ENCODE assay signal across 28 cellular contexts in genomic region chr12:22656835-22657234, GRCh38. TPM values are rescaled to one million over a fixed set of nuclear protein-coding genes. Genes with fewer than 3 reads are reported as not detected.
DNase-seq lines count a peak whose midpoint lies in the region; ATAC-seq and TF ChIP-seq lines count a peak whose summit lies in the region.
"Had no signal": no experiment of that assay in that cellular context is flagged by ENCODE, and none has a peak within 500 bp of the region (broad histone marks: within the 10 kb centered on the region; RNA-seq: fewer than 3 reads in every experiment).

No MANE protein-coding gene starts in this region.

- H3K4me1 ChIP-seq in hepatocyte (ENCODE audit: insufficient read depth) = no peaks in the 10 kb centered on the region
- H3K4me1 ChIP-seq: ascending aorta had no signal

- no peak for TF ChIP-seq CTCF in Calu3 (IDR thresholded peaks at IDR 0.05; ENCODE audit: unreplicated experiment)
- TF ChIP-seq CTCF in hepatocyte (IDR thresholded peaks at IDR 0.05; ENCODE audit: poor library complexity) = no peak
- TF ChIP-seq CTCF in GM10266 (IDR thresholded peaks at IDR 0.05; ENCODE audit: control insufficient read depth, insufficient read depth, low read depth, missing control alignments) = no peak

- no peak overlapping the region for H2AFZ ChIP-seq in hepatocyte
- H2AFZ ChIP-seq: GM23338 had no signal

- CTCF ChIA-PET in Calu3 (lab: Charles Lee) = no interaction called here

- peaks cover 47% of the 10 kb centered on the region for H3K4me1 Mint-ChIP-seq in Calu3 (ENCODE audit: low read depth, unreplicated experiment)

- H3K27ac ChIP-seq in hepatocyte = no peak overlapping the region
- H3K27ac ChIP-seq: ascending aorta, HL-60, SJSA1 had no signal

- no peaks in the 10 kb centered on the region for H3K36me3 ChIP-seq in hepatocyte (replicated peaks; ENCODE audit: insufficient read depth, low read depth)

- H3K27me3 ChIP-seq in hepatocyte = no peaks in the 10 kb centered on the region
- H3K27me3 ChIP-seq: ascending aorta, SJSA1 had no signal

- intact Hi-C loops in Calu3 (cut with micrococcal nuclease; ENCODE audit: unreplicated experiment) = no loop called here

- H3K9me3 Mint-ChIP-seq in Calu3 (ENCODE audit: low read depth, unreplicated experiment) = no peaks in the 10 kb centered on the region
- H3K9me3 Mint-ChIP-seq: activated CD4-positive, alpha-beta memory T cell treated with anti-CD3 and anti-CD28 coated beads, Interleukin-2, amount 10 ng/mL, durations not matched to agents 7 days and 5 days; activated naive CD4-positive, alpha-beta T cell treated with anti-CD3 and anti-CD28 coated beads, Interleukin-2, amount 50 U/mL, for 72 hours; activated T-helper 17 cell treated with anti-CD3 and anti-CD28 coated beads, Interleukin-2, amount 50 U/mL, for 72 hours; central memory CD8-positive, alpha-beta T cell; GM23338; HFFc6; natural killer cell; T-helper 1 cell treated with Interleukin-12 subunit alpha and Interleukin-12 subunit beta and Interleukin-4 antibody, amounts not matched to agents 30 μg/mL and 1 μg/mL, for 36 hours had no signal

- H3K9me3 ChIP-seq in hepatocyte (ENCODE audit: low read depth) = no peaks in the 10 kb centered on the region
- H3K9me3 ChIP-seq: ascending aorta, Caco-2, SJSA1 had no signal

- H3K4me3 Mint-ChIP-seq in Calu3 (ENCODE audit: low read depth, unreplicated experiment) = no peak overlapping the region
- H3K4me3 Mint-ChIP-seq: activated CD4-positive, alpha-beta memory T cell treated with anti-CD3 and anti-CD28 coated beads, Interleukin-2, amount 10 ng/mL, durations not matched to agents 7 days and 5 days; central memory CD8-positive, alpha-beta T cell; GM23338; HFFc6; natural killer cell; stimulated activated naive CD8-positive, alpha-beta T cell treated with anti-CD3 and anti-CD28 coated beads, Interleukin-15, amount 100 ng/mL, for 72 hours; T-helper 1 cell treated with Interleukin-12 subunit alpha and Interleukin-12 subunit beta and Interleukin-4 antibody, amounts not matched to agents 30 μg/mL and 1 μg/mL, for 36 hours had no signal

- peaks cover 29% of the 10 kb centered on the region for H3K79me2 ChIP-seq in hepatocyte

- no peak for DNase-seq in Calu3
- DNase-seq in DMS153 (lab: John Stamatoyannopoulos, UW) = peak; percentile 53
- peak; percentile 19 for DNase-seq in NCI-H510A (lab: John Stamatoyannopoulos, UW)
- no peak for DNase-seq in hepatocyte (ENCODE audit: low spot score)
- DNase-seq in NCI-H2029 treated with DMSO at 0.1 percent for 48 hours (lab: John Stamatoyannopoulos, UW) = no peak
- DNase-seq in GM10266 (ENCODE audit: extremely low spot score) = no peak
- DNase-seq: activated CD4-positive, alpha-beta memory T cell treated with anti-CD3 and anti-CD28 coated beads, Interleukin-2, amount 10 ng/mL, durations not matched to agents 7 days and 5 days; activated CD4-positive, alpha-beta T cell treated with anti-CD3 and anti-CD28 coated beads for 1 hour; C1 segment of cervical spinal cord; Caco-2; HFFc6; islet precursor cell; Kasumi-1; natural killer cell; NCI-H187 treated with DMSO at 0.1 percent for 48 hours; stimulated activated naive CD8-positive, alpha-beta T cell treated with anti-CD3 and anti-CD28 coated beads, Interleukin-15, amount 100 ng/mL, for 72 hours had no signal

- no peaks in the 10 kb centered on the region for H3K9me2 ChIP-seq in hepatocyte (replicated peaks; ENCODE audit: insufficient read depth)

- ATAC-seq in esophagus mucosa (peak; percentile 65), GM19328 (IDR thresholded peaks at IDR 0.05; ENCODE audit: unreplicated experiment) (no peak)
- ATAC-seq: GM23338, HepG2, natural killer cell had no signal

- no peak overlapping the region for H3K4me3 ChIP-seq in hepatocyte
- H3K4me3 ChIP-seq: ascending aorta, GM23338, SJSA1, skin epidermis had no signal

- H3K36me3 Mint-ChIP-seq in Calu3 (ENCODE audit: insufficient read depth, unreplicated experiment) = peaks cover 24% of the 10 kb centered on the region

- no peaks in the 10 kb centered on the region for H3K27me3 Mint-ChIP-seq in Calu3 (ENCODE audit: unreplicated experiment)
- H3K27me3 Mint-ChIP-seq: activated CD4-positive, alpha-beta memory T cell treated with anti-CD3 and anti-CD28 coated beads, Interleukin-2, amount 10 ng/mL, durations not matched to agents 7 days and 5 days; activated T-helper 17 cell treated with anti-CD3 and anti-CD28 coated beads, Interleukin-2, amount 50 U/mL, for 72 hours; central memory CD8-positive, alpha-beta T cell; stimulated activated naive CD8-positive, alpha-beta T cell treated with anti-CD3 and anti-CD28 coated beads, Interleukin-15, amount 100 ng/mL, for 72 hours had no signal

- BruUV-seq in Calu3 (replicated peaks; lab: Mats Ljungman, UMichigan) = no TSS peak

- H4K20me1 ChIP-seq in hepatocyte (ENCODE audit: insufficient read depth, poor library complexity, severe bottlenecking) = peaks cover 2% of the 10 kb centered on the region

- no peak overlapping the region for H3K4me2 ChIP-seq in hepatocyte
- H3K4me2 ChIP-seq: GM23338 had no signal

- 95% methylated on average over 1 of the region's 1 CpG for WGBS in hepatocyte (ENCODE audit: low lambda C conversion rate, missing lambda C conversion rate)

- peak overlapping the region; percentile 24 for H3K27ac Mint-ChIP-seq in Calu3 (ENCODE audit: unreplicated experiment)
- H3K27ac Mint-ChIP-seq: activated CD4-positive, alpha-beta memory T cell treated with anti-CD3 and anti-CD28 coated beads, Interleukin-2, amount 10 ng/mL, durations not matched to agents 7 days and 5 days; T-helper 1 cell treated with Interleukin-12 subunit alpha and Interleukin-12 subunit beta and Interleukin-4 antibody, amounts not matched to agents 30 μg/mL and 1 μg/mL, for 36 hours had no signal

RNA-seq across cellular contexts. Expression of gene ETNK1, which starts 31.9 kb away (rescaled TPM):
- total RNA-seq in Calu3 (2022) (124 and 131 TPM in 2 replicates), esophagus mucosa (26.9 TPM), hepatocyte (44.8 and 58.5 TPM in 2 replicates)
- polyA plus RNA-seq in hepatocyte = 19.0 and 21.9 TPM in 2 replicates

Comparison
In these comparisons a context has a peak if more than half of its experiments do, and no peak if none do; other contexts are left out.
1. DNase-seq: peak in DMS153 (single experiment) and NCI-H510A (single experiment); none in Calu3 (single experiment), hepatocyte (single experiment), NCI-H2029 treated with DMSO at 0.1 percent for 48 hours (single experiment) and GM10266 (single experiment).